ENCODE assay signal across 8 cellular contexts in the genomic region with DNA sequence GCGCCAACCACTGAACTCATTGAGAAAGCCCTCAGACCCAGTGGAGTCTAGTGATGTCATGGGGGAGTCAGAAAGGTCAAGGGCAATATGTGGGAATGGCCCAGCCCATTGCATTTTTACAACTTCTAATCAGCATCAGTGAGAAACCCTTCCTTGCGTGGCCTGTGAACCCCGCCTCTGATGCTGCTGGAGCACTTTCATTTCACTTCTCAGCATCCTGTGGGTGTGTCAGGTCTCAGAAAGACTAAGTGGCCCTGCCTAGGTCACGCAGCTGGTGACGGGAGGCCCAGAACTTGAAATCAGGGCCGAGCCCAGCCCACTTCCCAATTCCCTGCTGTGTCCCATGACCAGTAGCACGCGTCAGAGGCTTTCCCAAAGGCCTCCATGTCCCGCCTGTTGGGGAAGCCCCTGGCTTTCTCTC.
DNase-seq lines count a peak whose midpoint lies in the region; ATAC-seq lines count a peak whose summit lies in the region.

No MANE protein-coding gene starts in this region.

- H3K9me3 Mint-ChIP-seq in activated naive CD8-positive, alpha-beta T cell treated with anti-CD3 and anti-CD28 coated beads, Interleukin-2, amount 50 U/mL, for 24 hours: no peaks in the 10 kb centered on the region

- H3K36me3 Mint-ChIP-seq in activated naive CD8-positive, alpha-beta T cell treated with anti-CD3 and anti-CD28 coated beads, Interleukin-2, amount 50 U/mL, for 24 hours (ENCODE audit: low read depth): no peaks in the 10 kb centered on the region

- ATAC-seq in GM19395 (IDR thresholded peaks at IDR 0.05; ENCODE audit: unreplicated experiment): peak; percentile 76
- peak; percentile 74 for ATAC-seq in activated naive CD8-positive, alpha-beta T cell treated with anti-CD3 and anti-CD28 coated beads, Interleukin-2, amount 50 U/mL, for 24 hours

- H3K27ac Mint-ChIP-seq in activated naive CD8-positive, alpha-beta T cell treated with anti-CD3 and anti-CD28 coated beads, Interleukin-2, amount 50 U/mL, for 24 hours: peak overlapping the region; percentile 81

- peaks cover 1% of the 10 kb centered on the region for H3K27me3 Mint-ChIP-seq in activated naive CD8-positive, alpha-beta T cell treated with anti-CD3 and anti-CD28 coated beads, Interleukin-2, amount 50 U/mL, for 24 hours

- H3K4me3 Mint-ChIP-seq in activated naive CD8-positive, alpha-beta T cell treated with anti-CD3 and anti-CD28 coated beads, Interleukin-2, amount 50 U/mL, for 24 hours: peak overlapping the region; percentile 4

- DNase-seq in T-helper 22 cell (ENCODE audit: low read depth) (peak; percentile 61), 8988T (no peak), superior temporal gyrus (ENCODE audit: extremely low spot score) (no peak), SHP77 (lab: John Stamatoyannopoulos, UW) (no peak), kidney tubule cell (ENCODE audit: low spot score) (no peak)
- peak; percentile 61 for DNase-seq in activated naive CD8-positive, alpha-beta T cell treated with anti-CD3 and anti-CD28 coated beads, Interleukin-2, amount 50 U/mL, for 24 hours
- DNase-seq in stimulated activated CD8-positive, alpha-beta memory T cell treated with anti-CD3 and anti-CD28 coated beads, Interleukin-15, amount 100 ng/mL, for 1 hour (ENCODE audit: low read depth): peak; percentile 10

- peaks cover 69% of the 10 kb centered on the region for H3K4me1 Mint-ChIP-seq in activated naive CD8-positive, alpha-beta T cell treated with anti-CD3 and anti-CD28 coated beads, Interleukin-2, amount 50 U/mL, for 24 hours

Comparison
In these comparisons a context has a peak if more than half of its experiments do, and no peak if none do; other contexts are left out.
1. DNase-seq: peak in T-helper 22 cell (single experiment), activated naive CD8-positive, alpha-beta T cell treated with anti-CD3 and anti-CD28 coated beads, Interleukin-2, amount 50 U/mL, for 24 hours (single experiment) and stimulated activated CD8-positive, alpha-beta memory T cell treated with anti-CD3 and anti-CD28 coated beads, Interleukin-15, amount 100 ng/mL, for 1 hour (single experiment); none in 8988T (single experiment), superior temporal gyrus (single experiment), SHP77 (0 of 2) and kidney tubule cell (single experiment).